Comparison of ENCODE assay signal across 8 cellular contexts in the genomic region with DNA sequence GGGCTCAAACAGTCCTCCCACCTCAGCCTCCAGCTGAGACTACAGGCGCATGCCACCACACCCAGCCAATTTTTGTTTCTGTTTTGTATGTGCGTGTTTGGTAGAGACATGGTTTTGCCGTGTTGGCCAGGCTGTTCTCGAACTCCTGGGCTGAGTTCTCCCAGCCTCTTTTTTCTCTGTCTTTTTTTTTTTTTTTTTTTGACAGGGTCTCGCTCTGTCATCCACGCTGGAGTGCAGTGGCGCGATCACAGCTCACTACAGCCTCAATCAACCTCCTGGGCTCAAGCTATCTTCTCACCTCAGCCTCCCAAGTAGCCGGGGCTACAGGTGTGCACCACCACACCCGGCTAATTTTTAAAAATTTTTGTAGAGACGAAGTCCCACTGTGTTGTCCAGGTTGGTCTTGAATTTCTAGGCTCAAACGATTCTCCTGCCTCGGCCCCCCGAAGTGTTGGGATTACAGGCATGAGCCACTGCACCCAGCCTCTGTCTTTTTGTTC. TPM values are rescaled to one million over a fixed set of nuclear protein-coding genes. Genes with fewer than 3 reads are reported as not detected.
DNase-seq lines count a peak whose midpoint lies in the region; ATAC-seq, FAIRE-seq and TF ChIP-seq lines count a peak whose summit lies in the region.

No MANE protein-coding gene starts in this region.

- H3K9me3 Mint-ChIP-seq in CD4-positive, CD25-positive, alpha-beta regulatory T cell = no peaks in the 10 kb centered on the region

- no peaks in the 10 kb centered on the region for H3K9me3 ChIP-seq in CD4-positive, CD25-positive, alpha-beta regulatory T cell (ENCODE audit: control insufficient read depth in 2 of 2, low read length in 2 of 2)
- H3K9me3 ChIP-seq in Peyer's patch = no peaks in the 10 kb centered on the region
- H3K9me3 ChIP-seq in endothelial cell of umbilical vein (replicated peaks; ENCODE audit: control insufficient read depth, insufficient read depth, low read length) = no peaks in the 10 kb centered on the region
- H3K9me3 ChIP-seq in osteoblast (ENCODE audit: low read depth, low read length) = no peaks in the 10 kb centered on the region

- FAIRE-seq in endothelial cell of umbilical vein (lab: Jason Lieb, UNC) = no peak

- no peak for ATAC-seq in CD4-positive, CD25-positive, alpha-beta regulatory T cell (ENCODE audit: low read depth in 2 of 2)
- no peak for ATAC-seq in GM18505 (IDR thresholded peaks at IDR 0.05; ENCODE audit: unreplicated experiment)
- ATAC-seq in HG02970 (IDR thresholded peaks at IDR 0.05; ENCODE audit: low FRiP score, unreplicated experiment) = no peak
- ATAC-seq in HG03521 (IDR thresholded peaks at IDR 0.05; ENCODE audit: unreplicated experiment) = no peak

- peaks cover 8% of the 10 kb centered on the region for H3K36me3 ChIP-seq in CD4-positive, CD25-positive, alpha-beta regulatory T cell (ENCODE audit: control insufficient read depth, insufficient read depth, low read length)
- H3K36me3 ChIP-seq in Peyer's patch (peaks cover 0 to 6% (median 0%) of the 10 kb centered on the region in 3 donors), endothelial cell of umbilical vein (ENCODE audit: control insufficient read depth in 2 of 2, extremely low read depth in 1 of 2, insufficient read depth in 2 of 2, low read length in 2 of 2) (no peaks in the 10 kb centered on the region), osteoblast (ENCODE audit: insufficient read depth, low read length) (peaks cover 1% of the 10 kb centered on the region)

- H3K4me1 ChIP-seq in CD4-positive, CD25-positive, alpha-beta regulatory T cell (ENCODE audit: control insufficient read depth, insufficient read depth, low read length, poor library complexity, severe bottlenecking) = peaks cover 29% of the 10 kb centered on the region
- H3K4me1 ChIP-seq in Peyer's patch (no peaks in the 10 kb centered on the region), endothelial cell of umbilical vein (ENCODE audit: control insufficient read depth, extremely low read depth, insufficient read depth, low read length) (peaks cover 8% of the 10 kb centered on the region), osteoblast (ENCODE audit: insufficient read depth, low read length) (peaks cover 8% of the 10 kb centered on the region)

- dilution Hi-C loops in endothelial cell of umbilical vein (cut with MboI; ENCODE audit: extremely low pct_ligation_motif_present, low sequenced_read_pairs) = no loop called here

- H3K9ac ChIP-seq in endothelial cell of umbilical vein (replicated peaks; ENCODE audit: extremely low read depth, insufficient read depth, low read length) = peak overlapping the region; percentile 66

- H4K20me1 ChIP-seq in endothelial cell of umbilical vein (replicated peaks; ENCODE audit: control insufficient read depth, extremely low read depth, insufficient read depth, low read length) = no peaks in the 10 kb centered on the region
- H4K20me1 ChIP-seq in osteoblast (ENCODE audit: insufficient read depth, low read length) = peaks cover 10% of the 10 kb centered on the region

- TF ChIP-seq CTCF in Peyer's patch (IDR thresholded peaks at IDR 0.05) = no peak
- TF ChIP-seq CTCF in endothelial cell of umbilical vein (IDR thresholded peaks at IDR 0.05; ENCODE audit: extremely low read depth in 1 of 2, insufficient read depth in 1 of 2, low read depth in 1 of 2, low read length in 2 of 2) = no peak
- TF ChIP-seq CTCF in osteoblast (IDR thresholded peaks at IDR 0.05; ENCODE audit: extremely low read depth, low read depth, low read length) = no peak

- H3K27ac ChIP-seq in CD4-positive, CD25-positive, alpha-beta regulatory T cell (ENCODE audit: insufficient read depth, low read length, poor library complexity, severe bottlenecking) = peak overlapping the region; percentile 95
- H3K27ac ChIP-seq in Peyer's patch (peak overlapping the region; percentile 80 to 96 (median 92)), endothelial cell of umbilical vein (ENCODE audit: insufficient read depth, low read depth, low read length) (peak overlapping the region; percentile 80), osteoblast (ENCODE audit: low read depth, low read length) (peak overlapping the region; percentile 71)

- TF ChIP-seq POLR2A in Peyer's patch (IDR thresholded peaks at IDR 0.05) (no peak), endothelial cell of umbilical vein (IDR thresholded peaks at IDR 0.05; ENCODE audit: low read depth, low read length) (no peak), GM18505 (IDR thresholded peaks at IDR 0.05; ENCODE audit: borderline replicate concordance, extremely low read depth, insufficient read depth, insufficient read length) (no peak)

- peak overlapping the region; percentile 67 to 97 (median 94) for H3K27ac Mint-ChIP-seq in CD4-positive, CD25-positive, alpha-beta regulatory T cell

- CTCF ChIA-PET in endothelial cell of umbilical vein (lab: Charles Lee) = interaction anchor here (0.6 to 7.9 kb wide), 20 partner anchors 9 to 933 kb away, joined by 3 to 230 read pairs (median 8); a partner anchor contains a TSS

- H3K79me2 ChIP-seq in endothelial cell of umbilical vein (ENCODE audit: control insufficient read depth, insufficient read depth, low read length) (peaks cover 29% of the 10 kb centered on the region), osteoblast (ENCODE audit: insufficient read depth, low read length) (peaks cover 30% of the 10 kb centered on the region)

- H3K4me3 ChIP-seq in CD4-positive, CD25-positive, alpha-beta regulatory T cell (ENCODE audit: low read depth, low read length) = peak overlapping the region; percentile 64
- H3K4me3 ChIP-seq in Peyer's patch (peak overlapping the region in 2 of 4 donors; percentile 23 to 38), endothelial cell of umbilical vein (replicated peaks in 1 of 3; ENCODE audit: insufficient read depth in 1 of 3, low read depth in 1 of 3, low read length in 3 of 3) (peak overlapping the region in 1 of 3 experiments; percentile 66), osteoblast (ENCODE audit: insufficient read depth, low read length) (peak overlapping the region; percentile 48)

- BruUV-seq in endothelial cell of umbilical vein (replicated peaks; lab: Mats Ljungman, UMichigan) = TSS peak; percentile 94

- intact Hi-C loops in endothelial cell of umbilical vein (cut with micrococcal nuclease) = loop anchor here (5.0 kb wide), 2 partner anchors 442 to 888 kb away; a partner anchor contains a TSS

- no peaks in the 10 kb centered on the region for H3K27me3 ChIP-seq in CD4-positive, CD25-positive, alpha-beta regulatory T cell (ENCODE audit: control insufficient read depth, insufficient read depth, low read length)
- H3K27me3 ChIP-seq in Peyer's patch (no peaks in the 10 kb centered on the region), endothelial cell of umbilical vein (ENCODE audit: control insufficient read depth in 2 of 2, insufficient read depth in 2 of 2, low read length in 2 of 2) (no peaks in the 10 kb centered on the region), osteoblast (ENCODE audit: insufficient read depth, low read length) (no peaks in the 10 kb centered on the region)

- POLR2A ChIA-PET in endothelial cell of umbilical vein (lab: Charles Lee) = interaction anchor here (0.6 to 1.9 kb wide), 14 partner anchors 9 to 1110 kb away, joined by 3 to 11 read pairs (median 6); a partner anchor contains a TSS

- peak overlapping the region; percentile 92 for H3K4me2 ChIP-seq in endothelial cell of umbilical vein (ENCODE audit: insufficient read depth, low read length)
- peak overlapping the region; percentile 75 for H3K4me2 ChIP-seq in osteoblast (ENCODE audit: insufficient read depth, low read length)

- H2AFZ ChIP-seq in endothelial cell of umbilical vein (ENCODE audit: low read depth, low read length) = peak overlapping the region; percentile 36
- H2AFZ ChIP-seq in osteoblast (ENCODE audit: low read length) = peak overlapping the region; percentile 78

- no peaks in the 10 kb centered on the region for H3K36me3 Mint-ChIP-seq in CD4-positive, CD25-positive, alpha-beta regulatory T cell

- no peak for DNase-seq in CD4-positive, CD25-positive, alpha-beta regulatory T cell
- DNase-seq in Peyer's patch (peak; percentile 18 to 54 (median 53)), endothelial cell of umbilical vein (ENCODE audit: low read depth, low spot score) (no peak), osteoblast (ENCODE audit: insufficient read length, low spot score, missing footprints) (no peak), HCEC 1CT (no peak)

- peaks cover 7% of the 10 kb centered on the region for H3K27me3 Mint-ChIP-seq in CD4-positive, CD25-positive, alpha-beta regulatory T cell

- peak overlapping the region in 3 of 4 donors; percentile 49 to 95 (median 92) for H3K4me3 Mint-ChIP-seq in CD4-positive, CD25-positive, alpha-beta regulatory T cell

- no peaks in the 10 kb centered on the region for H3K9me1 ChIP-seq in endothelial cell of umbilical vein (replicated peaks; ENCODE audit: control insufficient read depth, extremely low read depth, insufficient read depth, low read length)

- H3K4me1 Mint-ChIP-seq in CD4-positive, CD25-positive, alpha-beta regulatory T cell = peaks cover 9 to 42% (median 21%) of the 10 kb centered on the region in 4 donors

RNA-seq across cellular contexts. Expression of a gene that starts 0.9 kb away (rescaled TPM):
- total RNA-seq in CD4-positive, CD25-positive, alpha-beta regulatory T cell = 23.5 TPM
- 10 to 100 TPM in 3 of 4 donors, 1 to 10 TPM in 1; 7.0 to 17.2 (median 11.1) TPM for polyA plus RNA-seq in CD4-positive, CD25-positive, alpha-beta regulatory T cell
- total RNA-seq in Peyer's patch (10 to 100 TPM; 12.6 to 31.4 (median 17.5) TPM), endothelial cell of umbilical vein (21.1 and 22.0 TPM in 2 replicates), osteoblast (12.1 and 13.0 TPM in 2 replicates)
- polyA plus RNA-seq in endothelial cell of umbilical vein = 5.5 and 7.8 TPM in 2 replicates
- 8.1 and 9.2 TPM in 2 replicates for polyA plus RNA-seq in endothelial cell of umbilical vein (2011; cell fraction: cytosol; rRNA removed)
- 21.0 and 24.1 TPM in 2 replicates for polyA plus RNA-seq in endothelial cell of umbilical vein (2011; cell fraction: nucleus; rRNA removed)
- 10.7 and 14.9 TPM in 2 replicates for polyA plus RNA-seq in endothelial cell of umbilical vein (2012)
- 28.6 and 29.6 TPM in 2 replicates for polyA minus RNA-seq in endothelial cell of umbilical vein
- polyA minus RNA-seq in endothelial cell of umbilical vein (2011; cell fraction: cytosol; rRNA and poly(A)+ RNA removed) = 19.4 TPM
- 16.1 and 23.9 TPM in 2 replicates for polyA minus RNA-seq in endothelial cell of umbilical vein (2011; cell fraction: nucleus; rRNA and poly(A)+ RNA removed)

RNA-seq across cellular contexts. Expression of a gene that starts 37.8 kb away (rescaled TPM):
- total RNA-seq in CD4-positive, CD25-positive, alpha-beta regulatory T cell = 41.3 TPM
- polyA plus RNA-seq in CD4-positive, CD25-positive, alpha-beta regulatory T cell = 10 to 100 TPM in 3 of 4 donors, 1 to 10 TPM in 1; 6.9 to 17.1 (median 13.3) TPM
- total RNA-seq in Peyer's patch (10 to 100 TPM; 22.1 to 57.8 (median 26.5) TPM), endothelial cell of umbilical vein (31.1 and 32.5 TPM in 2 replicates), osteoblast (22.7 and 23.2 TPM in 2 replicates)
- polyA plus RNA-seq in endothelial cell of umbilical vein = 7.0 and 7.6 TPM in 2 replicates
- 6.6 and 6.8 TPM in 2 replicates for polyA plus RNA-seq in endothelial cell of umbilical vein (2011; cell fraction: cytosol; rRNA removed)
- polyA plus RNA-seq in endothelial cell of umbilical vein (2011; cell fraction: nucleus; rRNA removed) = 30.3 and 32.4 TPM in 2 replicates
- 7.5 and 9.4 TPM in 2 replicates for polyA plus RNA-seq in endothelial cell of umbilical vein (2012)
- 45.4 and 47.1 TPM in 2 replicates for polyA minus RNA-seq in endothelial cell of umbilical vein
- polyA minus RNA-seq in endothelial cell of umbilical vein (2011; cell fraction: cytosol; rRNA and poly(A)+ RNA removed) = 21.0 TPM
- 40.0 and 52.4 TPM in 2 replicates for polyA minus RNA-seq in endothelial cell of umbilical vein (2011; cell fraction: nucleus; rRNA and poly(A)+ RNA removed)

Comparison
In these comparisons a context has a peak if more than half of its experiments do, and no peak if none do; other contexts are left out.
1. DNase-seq: peak in Peyer's patch (3 of 3); none in CD4-positive, CD25-positive, alpha-beta regulatory T cell (0 of 3), endothelial cell of umbilical vein (single experiment), osteoblast (single experiment) and HCEC 1CT (single experiment).
2. Peak in every context shown above with its lines, with median percentiles within 50 percentile points of each other: H3K27ac ChIP-seq.